In genomic region chr19:2148482-2149135, GRCh38 we compare ENCODE assay signal across 9 cellular contexts. TPM values are rescaled to one million over a fixed set of nuclear protein-coding genes. Genes with fewer than 3 reads are reported as not detected.
A peak's percentile ranks its signal among the peaks of the same experiment; 100 is the strongest.
DNase-seq lines count a peak whose midpoint lies in the region; ATAC-seq, FAIRE-seq and TF ChIP-seq lines count a peak whose summit lies in the region.
"Had no signal": no experiment of that assay in that cellular context is flagged by ENCODE, and none has a peak within 500 bp of the region (broad histone marks: within the 10 kb centered on the region; RNA-seq: fewer than 3 reads in every experiment).

No MANE protein-coding gene starts in this region.

- H4K20me1 ChIP-seq in hepatocyte (ENCODE audit: insufficient read depth, poor library complexity, severe bottlenecking) = peaks cover 69% of the 10 kb centered on the region

- H3K36me3 Mint-ChIP-seq in activated CD8-positive, alpha-beta T cell treated with anti-CD3 and anti-CD28 coated beads for 36 hours (ENCODE audit: low read depth) = peaks cover 13% of the 10 kb centered on the region

- peaks cover 49% of the 10 kb centered on the region for H3K4me1 Mint-ChIP-seq in activated CD8-positive, alpha-beta T cell treated with anti-CD3 and anti-CD28 coated beads for 36 hours (ENCODE audit: low read depth)

- no peak overlapping the region for H3K4me3 ChIP-seq in hepatocyte

- H3K27me3 ChIP-seq in hepatocyte = no peaks in the 10 kb centered on the region
- H3K27me3 ChIP-seq: neutrophil had no signal

- no peak for ATAC-seq in activated CD8-positive, alpha-beta T cell treated with anti-CD3 and anti-CD28 coated beads for 36 hours
- ATAC-seq in HG03460 (IDR thresholded peaks at IDR 0.05; ENCODE audit: unreplicated experiment) = no peak

- H3K9me3 ChIP-seq in hepatocyte (ENCODE audit: low read depth) = no peaks in the 10 kb centered on the region
- H3K9me3 ChIP-seq: neutrophil had no signal

- CTCF ChIA-PET in activated CD8-positive, alpha-beta T cell treated with anti-CD3 and anti-CD28 coated beads for 36 hours (lab: Charles Lee) = no interaction called here

- H3K27me3 Mint-ChIP-seq in activated CD8-positive, alpha-beta T cell treated with anti-CD3 and anti-CD28 coated beads for 36 hours = no peaks in the 10 kb centered on the region

- H3K9me2 ChIP-seq in hepatocyte (replicated peaks; ENCODE audit: insufficient read depth) = no peaks in the 10 kb centered on the region

- no peak overlapping the region for H2AFZ ChIP-seq in hepatocyte

- TF ChIP-seq CTCF in activated CD8-positive, alpha-beta T cell treated with anti-CD3 and anti-CD28 coated beads for 36 hours (IDR thresholded peaks at IDR 0.05) = no peak
- TF ChIP-seq CTCF in hepatocyte (IDR thresholded peaks at IDR 0.05; ENCODE audit: poor library complexity) = no peak

- 93% methylated on average over 16 of the region's 16 CpGs for WGBS in hepatocyte (ENCODE audit: low lambda C conversion rate, missing lambda C conversion rate)

- peaks cover 75% of the 10 kb centered on the region for H3K79me2 ChIP-seq in hepatocyte

- H3K9me3 Mint-ChIP-seq in activated CD8-positive, alpha-beta T cell treated with anti-CD3 and anti-CD28 coated beads for 36 hours = no peaks in the 10 kb centered on the region

- peak overlapping the region; percentile 81 for H3K4me3 Mint-ChIP-seq in activated CD8-positive, alpha-beta T cell treated with anti-CD3 and anti-CD28 coated beads for 36 hours

- POLR2A ChIA-PET in activated CD8-positive, alpha-beta T cell treated with anti-CD3 and anti-CD28 coated beads for 36 hours (lab: Charles Lee) = no interaction called here

- intact Hi-C loops in activated CD8-positive, alpha-beta T cell treated with anti-CD3 and anti-CD28 coated beads for 36 hours (cut with micrococcal nuclease) = no loop called here

- DNase-seq in activated T-cell treated with anti-CD3 and anti-CD28 coated beads, Interleukin-2, amount 50 U/mL, for 1 hour = peak; percentile 35
- DNase-seq in activated T-cell treated with anti-CD3 and anti-CD28 coated beads for 4 hours (no peak), hepatocyte (ENCODE audit: low spot score) (no peak), superior temporal gyrus (ENCODE audit: extremely low spot score) (peak; percentile 13), DMS153 treated with DMSO at 0.1 percent for 48 hours (lab: John Stamatoyannopoulos, UW; ENCODE audit: unreplicated experiment) (no peak), HTR-8/SVneo (ENCODE audit: insufficient read length, low spot score) (no peak)
- peak; percentile 35 for DNase-seq in activated CD8-positive, alpha-beta T cell treated with anti-CD3 and anti-CD28 coated beads for 36 hours

- FAIRE-seq in HTR-8/SVneo (lab: Jason Lieb, UNC) = no peak

- no peaks in the 10 kb centered on the region for H3K36me3 ChIP-seq in hepatocyte (replicated peaks; ENCODE audit: insufficient read depth, low read depth)

- peaks cover 18% of the 10 kb centered on the region for H3K4me1 ChIP-seq in hepatocyte (ENCODE audit: insufficient read depth)

- H3K27ac ChIP-seq in hepatocyte = no peak overlapping the region

- peak overlapping the region; percentile 95 for H3K4me2 ChIP-seq in hepatocyte

- peak overlapping the region; percentile 76 for H3K27ac Mint-ChIP-seq in activated CD8-positive, alpha-beta T cell treated with anti-CD3 and anti-CD28 coated beads for 36 hours

RNA-seq across cellular contexts. Expression of gene AP3D1, which starts 2.8 kb away (rescaled TPM):
- total RNA-seq in activated CD8-positive, alpha-beta T cell treated with anti-CD3 and anti-CD28 coated beads for 36 hours = 10 to 100 TPM; 73.7 to 74.1 TPM
- total RNA-seq in hepatocyte = 92.2 and 102 TPM in 2 replicates
- polyA plus RNA-seq in hepatocyte = 108 and 109 TPM in 2 replicates

RNA-seq across cellular contexts. Expression of gene DOT1L, which starts 15.1 kb away (rescaled TPM):
- total RNA-seq in activated CD8-positive, alpha-beta T cell treated with anti-CD3 and anti-CD28 coated beads for 36 hours = 10 to 100 TPM; 92.7 to 96.6 TPM
- total RNA-seq in hepatocyte = 6.9 and 9.5 TPM in 2 replicates
- polyA plus RNA-seq in hepatocyte = 9.1 and 10.7 TPM in 2 replicates

RNA-seq across cellular contexts. Expression of gene IZUMO4, which starts 51.9 kb away (rescaled TPM):
- total RNA-seq in activated CD8-positive, alpha-beta T cell treated with anti-CD3 and anti-CD28 coated beads for 36 hours = 10 to 100 TPM; 22.6 to 23.0 TPM
- total RNA-seq in hepatocyte = 0.44 and 1.4 TPM in 2 replicates
- polyA plus RNA-seq in hepatocyte = 2.8 and 4.0 TPM in 2 replicates

RNA-seq across cellular contexts. Expression of gene MOB3A, which starts 52.5 kb away (rescaled TPM):
- total RNA-seq in activated CD8-positive, alpha-beta T cell treated with anti-CD3 and anti-CD28 coated beads for 36 hours = 100 to 1,000 TPM; 175 to 185 TPM
- 13.5 and 15.7 TPM in 2 replicates for total RNA-seq in hepatocyte
- 25.1 and 27.7 TPM in 2 replicates for polyA plus RNA-seq in hepatocyte

Comparison
In these comparisons a context has a peak if more than half of its experiments do, and no peak if none do; other contexts are left out.
1. DNase-seq: peak in activated T-cell treated with anti-CD3 and anti-CD28 coated beads, Interleukin-2, amount 50 U/mL, for 1 hour (single experiment), activated CD8-positive, alpha-beta T cell treated with anti-CD3 and anti-CD28 coated beads for 36 hours (single experiment) and superior temporal gyrus (single experiment); none in activated T-cell treated with anti-CD3 and anti-CD28 coated beads for 4 hours (single experiment), hepatocyte (single experiment), DMS153 treated with DMSO at 0.1 percent for 48 hours (single experiment) and HTR-8/SVneo (single experiment).